In the genomic region with DNA sequence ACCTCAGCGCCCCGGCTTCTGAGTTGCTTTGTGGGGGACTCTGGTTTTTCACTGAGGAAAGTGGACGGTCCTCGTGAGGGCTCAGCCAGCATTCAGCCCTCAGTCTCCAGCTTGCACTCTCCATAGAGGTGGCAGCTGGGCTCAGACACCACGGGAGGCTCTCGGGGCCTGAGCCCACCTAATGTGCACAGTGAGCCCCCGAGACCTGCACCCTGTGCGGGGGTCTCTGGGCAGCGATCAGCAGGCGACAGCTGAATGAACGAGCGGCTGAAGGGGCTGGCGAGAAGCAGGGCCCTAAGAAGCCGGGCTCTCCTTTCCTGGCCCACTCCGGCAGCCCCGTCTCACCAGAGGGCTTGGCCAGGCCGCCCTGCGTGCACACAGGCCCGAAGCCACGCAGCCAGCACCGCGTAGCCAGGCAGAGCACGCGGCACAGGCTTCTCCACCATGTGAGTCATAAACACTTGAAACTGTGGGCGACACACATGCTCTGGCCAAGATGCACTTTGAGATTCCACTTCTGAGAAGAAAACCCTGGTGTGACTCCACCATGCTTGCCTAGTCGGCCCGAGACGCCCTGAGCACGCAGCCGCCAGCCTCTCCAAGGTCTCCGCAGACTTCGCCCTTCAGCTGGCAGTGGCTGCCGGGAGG, we compare ENCODE assay signal across 27 cellular contexts. TPM values are rescaled to one million over a fixed set of nuclear protein-coding genes. Genes with fewer than 3 reads are reported as not detected.
DNase-seq lines count a peak whose midpoint lies in the region; ATAC-seq and TF ChIP-seq lines count a peak whose summit lies in the region.
"Had no signal": no experiment of that assay in that cellular context is flagged by ENCODE, and none has a peak within 500 bp of the region (broad histone marks: within the 10 kb centered on the region; RNA-seq: fewer than 3 reads in every experiment).

No MANE protein-coding gene starts in this region.

- TF ChIP-seq POLR2A in vagina (IDR thresholded peaks at IDR 0.05) = no peak

- no peak for DNase-seq in GM23338 (ENCODE audit: low spot score)
- no peak for DNase-seq in caudate nucleus (lab: John Stamatoyannopoulos, UW)
- DNase-seq in left ventricle myocardium inferior = no peak
- no peak for DNase-seq in neural progenitor cell (ENCODE audit: low spot score)
- no peak for DNase-seq in vagina (ENCODE audit: extremely low spot score in 2 of 2)
- DNase-seq in pons (ENCODE audit: low spot score) = no peak
- DNase-seq: activated CD4-positive, CD25-positive, alpha-beta regulatory T cell treated with anti-CD3 and anti-CD28 coated beads, Interleukin-2, amount 50 U/mL, for 72 hours; activated naive CD4-positive, alpha-beta T cell; activated T-cell treated with anti-CD3 and anti-CD28 coated beads, Interleukin-2, amount 50 U/mL, for 24 hours; CD4-positive, alpha-beta memory T cell; DMS153; HCEC 1CT; KBM-7; naive thymus-derived CD4-positive, alpha-beta T cell; NCI-H1694; NCI-H2227 treated with DMSO at 0.1 percent for 48 hours; NCI-H748 treated with DMSO at 0.1 percent for 48 hours; SW 1271 had no signal

- H3K79me2 ChIP-seq in GM23338 (replicated peaks; ENCODE audit: insufficient read depth) (no peaks in the 10 kb centered on the region), neural progenitor cell (ENCODE audit: low read depth) (no peaks in the 10 kb centered on the region)

- no peak overlapping the region for H3K4me2 ChIP-seq in GM23338
- H3K4me2 ChIP-seq in neural progenitor cell = no peak overlapping the region

- H3K9me3 ChIP-seq in left ventricle myocardium inferior (replicated peaks) (no peaks in the 10 kb centered on the region), neural progenitor cell (ENCODE audit: low read depth) (no peaks in the 10 kb centered on the region), vagina (no peaks in the 10 kb centered on the region)
- H3K9me3 ChIP-seq: adrenal gland, suprapubic skin had no signal

- H3K4me3 ChIP-seq in GM23338 = no peak overlapping the region
- no peak overlapping the region for H3K4me3 ChIP-seq in left ventricle myocardium inferior
- no peak overlapping the region for H3K4me3 ChIP-seq in neural progenitor cell
- no peak overlapping the region for H3K4me3 ChIP-seq in vagina
- H3K4me3 ChIP-seq: adrenal gland, suprapubic skin had no signal

- H3F3A ChIP-seq in GM23338 (replicated peaks; ENCODE audit: low read depth) (no peaks in the 10 kb centered on the region), neural progenitor cell (ENCODE audit: low read depth) (no peaks in the 10 kb centered on the region)

- no peak overlapping the region for H3K4me3 Mint-ChIP-seq in GM23338
- no peak overlapping the region for H3K4me3 Mint-ChIP-seq in neural progenitor cell
- H3K4me3 Mint-ChIP-seq: activated T-cell treated with anti-CD3 and anti-CD28 coated beads, Interleukin-2, amount 50 U/mL, for 24 hours; CD4-positive, alpha-beta memory T cell; memory B cell; naive thymus-derived CD4-positive, alpha-beta T cell had no signal

- ATAC-seq in GM23338 (no peak), HG03521 (IDR thresholded peaks at IDR 0.05; ENCODE audit: unreplicated experiment) (no peak)
- ATAC-seq: naive thymus-derived CD4-positive, alpha-beta T cell had no signal

- H3K27me3 ChIP-seq in GM23338 (ENCODE audit: insufficient read depth) (no peaks in the 10 kb centered on the region), left ventricle myocardium inferior (ENCODE audit: low read depth) (no peaks in the 10 kb centered on the region), neural progenitor cell (no peaks in the 10 kb centered on the region), vagina (no peaks in the 10 kb centered on the region)
- H3K27me3 ChIP-seq: adrenal gland, suprapubic skin had no signal

- H3K4me1 Mint-ChIP-seq in GM23338 (peaks cover 5% of the 10 kb centered on the region; the same call in 2 of the 3 replicates), neural progenitor cell (peaks cover 5% of the 10 kb centered on the region)
- H3K4me1 Mint-ChIP-seq: CD4-positive, alpha-beta memory T cell; memory B cell; naive thymus-derived CD4-positive, alpha-beta T cell had no signal

- H3K9me2 ChIP-seq in GM23338 (ENCODE audit: insufficient read depth) = no peaks in the 10 kb centered on the region

- H3K36me3 ChIP-seq in GM23338 (ENCODE audit: insufficient read depth) (no peaks in the 10 kb centered on the region), left ventricle myocardium inferior (peaks cover 83% of the 10 kb centered on the region), neural progenitor cell (no peaks in the 10 kb centered on the region), vagina (peaks cover 0 to 68% of the 10 kb centered on the region in 2 donors)

- H3K27ac Mint-ChIP-seq in GM23338 (peak overlapping the region; percentile 77; the same call in 1 of the 2 replicates), neural progenitor cell (peak overlapping the region; percentile 46)
- H3K27ac Mint-ChIP-seq: activated T-cell treated with anti-CD3 and anti-CD28 coated beads, Interleukin-2, amount 50 U/mL, for 24 hours; CD4-positive, alpha-beta memory T cell; memory B cell; naive thymus-derived CD4-positive, alpha-beta T cell had no signal

- TF ChIP-seq CTCF in GM23338 (conservative IDR thresholded peaks at IDR 0.05; ENCODE audit: low read depth in 2 of 2) (no peak), left ventricle myocardium inferior (IDR thresholded peaks at IDR 0.05; ENCODE audit: borderline replicate concordance) (no peak), neural progenitor cell (IDR thresholded peaks at IDR 0.05) (no peak), vagina (IDR thresholded peaks at IDR 0.05) (no peak)

- no peak overlapping the region for H3K27ac ChIP-seq in GM23338 (ENCODE audit: low read depth)
- H3K27ac ChIP-seq in caudate nucleus (ENCODE audit: low read depth, low read length) = peak overlapping the region; percentile 40
- peak overlapping the region; percentile 60 for H3K27ac ChIP-seq in left ventricle myocardium inferior (replicated peaks)
- H3K27ac ChIP-seq in neural progenitor cell = no peak overlapping the region
- H3K27ac ChIP-seq in vagina = no peak overlapping the region
- H3K27ac ChIP-seq: suprapubic skin had no signal

- H3K36me3 Mint-ChIP-seq in GM23338 (ENCODE audit: low read depth) = peaks cover 20% of the 10 kb centered on the region
- H3K36me3 Mint-ChIP-seq in neural progenitor cell = peaks cover 14% of the 10 kb centered on the region

- peaks cover 11% of the 10 kb centered on the region for H3K27me3 Mint-ChIP-seq in GM23338 (ENCODE audit: insufficient read depth, low read depth, poor library complexity)
- peaks cover 6% of the 10 kb centered on the region for H3K27me3 Mint-ChIP-seq in neural progenitor cell (ENCODE audit: insufficient read depth, low read depth)
- H3K27me3 Mint-ChIP-seq: activated T-cell treated with anti-CD3 and anti-CD28 coated beads, Interleukin-2, amount 50 U/mL, for 24 hours; CD4-positive, alpha-beta memory T cell; memory B cell; naive thymus-derived CD4-positive, alpha-beta T cell had no signal

- H4K20me1 ChIP-seq in GM23338 (replicated peaks; ENCODE audit: insufficient read depth) = no peaks in the 10 kb centered on the region
- no peaks in the 10 kb centered on the region for H4K20me1 ChIP-seq in neural progenitor cell (ENCODE audit: low read depth)

- H2AFZ ChIP-seq in GM23338 (no peak overlapping the region), neural progenitor cell (replicated peaks) (no peak overlapping the region)

- H3K9ac ChIP-seq in neural progenitor cell = no peak overlapping the region

- H3K9me3 Mint-ChIP-seq in GM23338 (no peaks in the 10 kb centered on the region; the same call in 2 of the 3 replicates), neural progenitor cell (no peaks in the 10 kb centered on the region)
- H3K9me3 Mint-ChIP-seq: activated T-cell treated with anti-CD3 and anti-CD28 coated beads, Interleukin-2, amount 50 U/mL, for 24 hours; CD4-positive, alpha-beta memory T cell; memory B cell; naive thymus-derived CD4-positive, alpha-beta T cell had no signal

- H3K4me1 ChIP-seq in GM23338 (ENCODE audit: insufficient read depth) (no peaks in the 10 kb centered on the region), left ventricle myocardium inferior (peaks cover 16% of the 10 kb centered on the region), neural progenitor cell (no peaks in the 10 kb centered on the region), vagina (no peaks in the 10 kb centered on the region)
- H3K4me1 ChIP-seq: adrenal gland had no signal

- intact Hi-C loops in left ventricle myocardium inferior (cut with micrococcal nuclease) (no loop called here), vagina (cut with DNase I) (no loop called here)

TF ChIP-seq in GM23338, 12 proteins besides CTCF, POLR2A, EP300 and RAD21:
- TF ChIP-seq EZH2phosphoT487 (IDR thresholded peaks at IDR 0.05; ENCODE audit: unreplicated experiment) = no peak

RNA-seq across cellular contexts. Expression of a gene that starts 28.0 kb away (rescaled TPM):
- 11.7 and 18.0 TPM in 2 replicates for total RNA-seq in GM23338 (2014; rRNA removed; shearing (Covaris generic))
- 9.7 and 13.5 TPM in 2 replicates for polyA plus RNA-seq in GM23338 (2016; fragmentation: Nextera tagmentation; extraction: Ambion mirVana)
- total RNA-seq in left ventricle myocardium inferior (51.9 TPM), neural progenitor cell (ENCODE audit: low replicate concordance) (8.5 and 17.5 TPM in 2 replicates), vagina (52.5 TPM)

RNA-seq across cellular contexts. Expression of a gene that starts 58.6 kb away (rescaled TPM):
- 0.90 TPM in 1 of 2 replicates, not detected in the other for total RNA-seq in GM23338 (2014; rRNA removed; shearing (Covaris generic))
- polyA plus RNA-seq in GM23338 (2016; fragmentation: Nextera tagmentation; extraction: Ambion mirVana) = 0.05 and 0.18 TPM in 2 replicates
- total RNA-seq in left ventricle myocardium inferior (not detected), neural progenitor cell (ENCODE audit: low replicate concordance) (0.03 TPM in 1 of 2 replicates, not detected in the other), vagina (0.25 TPM)
- total RNA-seq: bronchial epithelial cell; CD4-positive, alpha-beta memory T cell; dermis microvascular lymphatic vessel endothelial cell; epithelial cell of proximal tubule; frontal cortex; naive thymus-derived CD4-positive, alpha-beta T cell had no signal
- polyA plus RNA-seq: CD4-positive, alpha-beta memory T cell; keratinocyte; naive thymus-derived CD4-positive, alpha-beta T cell had no signal

Comparison
In these comparisons a context has a peak if more than half of its experiments do, and no peak if none do; other contexts are left out.
1. H3K27ac ChIP-seq: peak in caudate nucleus (single experiment) and left ventricle myocardium inferior (single experiment); none in GM23338 (single experiment), neural progenitor cell (single experiment) and vagina (single experiment).